In the genomic region with DNA sequence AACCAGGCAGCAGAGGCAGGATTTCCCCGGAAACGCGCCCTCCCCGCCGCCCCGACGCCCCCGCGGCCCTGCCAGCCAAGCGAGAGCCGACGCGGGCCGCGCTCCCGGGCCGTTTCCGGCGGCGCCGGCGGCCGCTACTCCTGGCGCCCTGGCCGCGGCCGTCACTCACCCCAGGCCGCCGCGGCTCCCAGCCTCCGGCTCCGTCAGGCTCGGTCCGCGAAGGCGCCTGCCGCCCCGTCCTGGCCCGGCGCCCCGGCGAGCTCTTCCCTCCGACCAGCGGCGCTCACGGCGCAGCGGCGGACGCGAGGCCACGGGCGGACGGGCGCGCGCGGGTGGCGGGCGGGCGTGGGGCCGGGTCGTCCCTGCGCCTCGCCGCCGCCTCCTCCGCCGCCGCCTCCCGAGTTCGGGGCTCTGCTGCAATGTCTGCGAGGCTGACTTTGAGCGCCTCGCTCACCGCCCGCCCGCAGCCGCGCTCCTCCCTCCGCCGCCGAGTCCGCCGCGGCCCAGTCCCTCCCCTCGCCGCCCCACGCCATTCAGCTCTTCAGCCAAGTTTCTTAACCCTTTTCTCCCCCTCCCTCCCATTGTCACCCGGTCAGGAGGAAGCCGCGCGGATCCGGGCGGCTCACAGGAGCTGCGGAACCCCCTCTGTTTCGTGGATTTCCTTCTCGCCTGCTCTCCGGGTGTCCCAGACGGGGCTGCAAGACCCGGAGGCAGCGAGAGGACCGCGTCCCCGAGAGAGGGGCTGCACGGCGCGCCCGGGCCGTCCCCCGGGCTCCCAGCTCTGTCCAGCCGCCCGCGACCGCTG, we compare ENCODE assay signal across 8 cellular contexts. TPM values are rescaled to one million over a fixed set of nuclear protein-coding genes. Genes with fewer than 3 reads are reported as not detected.
DNase-seq lines count a peak whose midpoint lies in the region; ATAC-seq and TF ChIP-seq lines count a peak whose summit lies in the region.

A gene with protein sequence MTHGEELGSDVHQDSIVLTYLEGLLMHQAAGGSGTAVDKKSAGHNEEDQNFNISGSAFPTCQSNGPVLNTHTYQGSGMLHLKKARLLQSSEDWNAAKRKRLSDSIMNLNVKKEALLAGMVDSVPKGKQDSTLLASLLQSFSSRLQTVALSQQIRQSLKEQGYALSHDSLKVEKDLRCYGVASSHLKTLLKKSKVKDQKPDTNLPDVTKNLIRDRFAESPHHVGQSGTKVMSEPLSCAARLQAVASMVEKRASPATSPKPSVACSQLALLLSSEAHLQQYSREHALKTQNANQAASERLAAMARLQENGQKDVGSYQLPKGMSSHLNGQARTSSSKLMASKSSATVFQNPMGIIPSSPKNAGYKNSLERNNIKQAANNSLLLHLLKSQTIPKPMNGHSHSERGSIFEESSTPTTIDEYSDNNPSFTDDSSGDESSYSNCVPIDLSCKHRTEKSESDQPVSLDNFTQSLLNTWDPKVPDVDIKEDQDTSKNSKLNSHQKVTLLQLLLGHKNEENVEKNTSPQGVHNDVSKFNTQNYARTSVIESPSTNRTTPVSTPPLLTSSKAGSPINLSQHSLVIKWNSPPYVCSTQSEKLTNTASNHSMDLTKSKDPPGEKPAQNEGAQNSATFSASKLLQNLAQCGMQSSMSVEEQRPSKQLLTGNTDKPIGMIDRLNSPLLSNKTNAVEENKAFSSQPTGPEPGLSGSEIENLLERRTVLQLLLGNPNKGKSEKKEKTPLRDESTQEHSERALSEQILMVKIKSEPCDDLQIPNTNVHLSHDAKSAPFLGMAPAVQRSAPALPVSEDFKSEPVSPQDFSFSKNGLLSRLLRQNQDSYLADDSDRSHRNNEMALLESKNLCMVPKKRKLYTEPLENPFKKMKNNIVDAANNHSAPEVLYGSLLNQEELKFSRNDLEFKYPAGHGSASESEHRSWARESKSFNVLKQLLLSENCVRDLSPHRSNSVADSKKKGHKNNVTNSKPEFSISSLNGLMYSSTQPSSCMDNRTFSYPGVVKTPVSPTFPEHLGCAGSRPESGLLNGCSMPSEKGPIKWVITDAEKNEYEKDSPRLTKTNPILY (N-terminal part only) (minus strand): TSS at position 425 of the 805 bp plus-strand sequence. CDS start 96,808 bp downstream, outside the sequence.

- H3K27me3 Mint-ChIP-seq in CD4-positive, alpha-beta memory T cell = peaks cover 0 to 18% of the 10 kb centered on the region in 2 donors
- no peaks in the 10 kb centered on the region for H3K27me3 Mint-ChIP-seq in nephron progenitor cell (ENCODE audit: low read depth, poor library complexity)

- H3K4me3 Mint-ChIP-seq in CD4-positive, alpha-beta memory T cell = peak within 1 kb of the TSS; percentile 92 to 97 (median 96)
- H3K4me3 Mint-ChIP-seq in nephron progenitor cell = peak within 1 kb of the TSS; percentile 99

- peak; percentile 72 for ATAC-seq in RWPE2 (ENCODE audit: low read depth)
- peak; percentile 72 for ATAC-seq in stimulated activated naive CD8-positive, alpha-beta T cell treated with anti-CD3 and anti-CD28 coated beads, Interleukin-15, Interleukin-2, amounts not matched to agents 100 U/mL and 50 U/mL, for 24 hours

- TF ChIP-seq CTCF in GM20000 (IDR thresholded peaks at IDR 0.05; ENCODE audit: extremely low read depth, missing control alignments) = no peak
- no peak for TF ChIP-seq CTCF in RWPE2 (IDR thresholded peaks at IDR 0.05; ENCODE audit: poor library complexity, severe bottlenecking)
- no peak for TF ChIP-seq CTCF in fibroblast of the aortic adventitia (IDR thresholded peaks at IDR 0.05; ENCODE audit: insufficient read depth, low read length)
- TF ChIP-seq CTCF in nephron progenitor cell (IDR thresholded peaks at IDR 0.05) = no peak

- peak within 1 kb of the TSS; percentile 66 to 72 for H3K4me3 ChIP-seq in CD4-positive, alpha-beta memory T cell (ENCODE audit: low read length in 2 of 2)
- peak within 1 kb of the TSS; percentile 99 for H3K4me3 ChIP-seq in RWPE2 (ENCODE audit: severe bottlenecking)
- H3K4me3 ChIP-seq in fibroblast of the aortic adventitia (ENCODE audit: low read depth, low read length) = peak within 1 kb of the TSS; percentile 83

- no peaks in the 10 kb centered on the region for H3K9me3 Mint-ChIP-seq in CD4-positive, alpha-beta memory T cell
- H3K9me3 Mint-ChIP-seq in nephron progenitor cell = no peaks in the 10 kb centered on the region

- H3K4me1 ChIP-seq in CD4-positive, alpha-beta memory T cell (ENCODE audit: insufficient read depth, low read length) = peaks cover 27% of the 10 kb centered on the region
- H3K4me1 ChIP-seq in RWPE2 (ENCODE audit: insufficient read depth, poor library complexity, severe bottlenecking) = peaks cover 24% of the 10 kb centered on the region

- peak within 1 kb of the TSS; percentile 95 to 99 (median 97) for H3K27ac Mint-ChIP-seq in CD4-positive, alpha-beta memory T cell
- H3K27ac Mint-ChIP-seq in nephron progenitor cell = peak within 1 kb of the TSS; percentile 99

- CTCF ChIA-PET in CD4-positive, alpha-beta memory T cell (lab: Charles Lee; ENCODE audit: partially characterized antibody) = interaction anchor here (1.3 to 1.5 kb wide), 3 partner anchors 419 to 527 kb away, joined by 3 read pairs; no protein-coding TSS in a partner anchor

- H3K9me3 ChIP-seq in CD4-positive, alpha-beta memory T cell (ENCODE audit: control insufficient read depth in 1 of 2, low read length in 2 of 2) = no peaks in the 10 kb centered on the region
- no peaks in the 10 kb centered on the region for H3K9me3 ChIP-seq in RWPE2 (ENCODE audit: severe bottlenecking)

- intact Hi-C loops in CD4-positive, alpha-beta memory T cell (cut with micrococcal nuclease) = loop anchor here (1.0 to 10.0 kb wide), 6 partner anchors 57 to 763 kb away; partner anchors contain the start of genes HSPA13 and SAMSN1

- no peaks in the 10 kb centered on the region for H3K36me3 ChIP-seq in CD4-positive, alpha-beta memory T cell (ENCODE audit: insufficient read depth, low read length)
- H3K36me3 ChIP-seq in RWPE2 (ENCODE audit: low read depth) = no peaks in the 10 kb centered on the region

- POLR2A ChIA-PET in CD4-positive, alpha-beta memory T cell (lab: Charles Lee; ENCODE audit: partially characterized antibody) = interaction anchor here (1.0 to 1.8 kb wide), 8 partner anchors 9 to 682 kb away, joined by 3 to 9 read pairs (median 6); partner anchors contain the start of gene HSPA13

- DNase-seq in CD4-positive, alpha-beta memory T cell = peak; percentile 79 to 86 (median 85)
- DNase-seq in GM20000 (ENCODE audit: low spot score) = peak; percentile 90
- DNase-seq in HT1080 (ENCODE audit: low read depth) = peak; percentile 79
- peak; percentile 76 for DNase-seq in RWPE2 (ENCODE audit: low spot score)
- DNase-seq in activated gamma-delta T cell (lab: John Stamatoyannopoulos, UW) = peak; percentile 60
- peak; percentile 90 for DNase-seq in fibroblast of the aortic adventitia (ENCODE audit: low read depth)
- DNase-seq in nephron progenitor cell = peak; percentile 84
- peak; percentile 79 for DNase-seq in stimulated activated naive CD8-positive, alpha-beta T cell treated with anti-CD3 and anti-CD28 coated beads, Interleukin-15, Interleukin-2, amounts not matched to agents 100 U/mL and 50 U/mL, for 24 hours

- peaks cover 0 to 15% of the 10 kb centered on the region in 2 donors for H3K36me3 Mint-ChIP-seq in CD4-positive, alpha-beta memory T cell
- peaks cover 11% of the 10 kb centered on the region for H3K36me3 Mint-ChIP-seq in nephron progenitor cell (ENCODE audit: low read depth)

- no peaks in the 10 kb centered on the region for H3K27me3 ChIP-seq in CD4-positive, alpha-beta memory T cell (ENCODE audit: insufficient read depth, low read length)
- H3K27me3 ChIP-seq in RWPE2 (ENCODE audit: insufficient read depth, poor library complexity, severe bottlenecking) = no peaks in the 10 kb centered on the region

- peaks cover 22 to 53% (median 38%) of the 10 kb centered on the region in 4 donors for H3K4me1 Mint-ChIP-seq in CD4-positive, alpha-beta memory T cell
- peaks cover 60% of the 10 kb centered on the region for H3K4me1 Mint-ChIP-seq in nephron progenitor cell

- peak within 1 kb of the TSS; percentile 68 for H3K27ac ChIP-seq in CD4-positive, alpha-beta memory T cell (ENCODE audit: low read depth, low read length)
- peak within 1 kb of the TSS; percentile 87 for H3K27ac ChIP-seq in RWPE2 (ENCODE audit: poor library complexity, severe bottlenecking)

RNA-seq across cellular contexts. Expression of the gene that starts here (rescaled TPM):
- total RNA-seq in CD4-positive, alpha-beta memory T cell = 10 to 100 TPM; 22.8 to 24.5 TPM
- 10 to 100 TPM; 17.4 to 21.4 TPM for polyA plus RNA-seq in CD4-positive, alpha-beta memory T cell
- 6.8 and 7.3 TPM in 2 replicates for total RNA-seq in HT1080 (2014; rRNA removed; shearing (Covaris generic))
- 7.4 and 10.2 TPM in 2 replicates for polyA plus RNA-seq in HT1080 (2015; cell fraction: cytosol; rRNA removed)
- polyA plus RNA-seq in HT1080 (2015; cell fraction: nucleus; rRNA removed) = 13.7 and 15.2 TPM in 2 replicates
- 33.6 and 34.8 TPM in 2 replicates for total RNA-seq in fibroblast of the aortic adventitia (ENCODE audit: low replicate concordance)

Comparison
In these comparisons a context has a peak if more than half of its experiments do, and no peak if none do; other contexts are left out.
1. Peak in every context shown above with its lines: DNase-seq, ATAC-seq, H3K4me3 ChIP-seq and H3K27ac ChIP-seq.